Comparison of ENCODE assay signal across 19 cellular contexts in genomic region chr5:125286266-125286665, GRCh38.
"Had no signal": no experiment of that assay in that cellular context is flagged by ENCODE, and none has a peak within 500 bp of the region (broad histone marks: within the 10 kb centered on the region; RNA-seq: fewer than 3 reads in every experiment).

No MANE protein-coding gene starts in this region.

- H3K4me3 Mint-ChIP-seq: activated B cell treated with CpG ODN at 0.5 μM for 24 hours; activated CD8-positive, alpha-beta memory T cell treated with anti-CD3 and anti-CD28 coated beads, Interleukin-2, amount 10 ng/mL, durations not matched to agents 7 days and 5 days; activated CD8-positive, alpha-beta T cell treated with anti-CD3 and anti-CD28 coated beads, Interleukin-2, amount 10 ng/mL, durations not matched to agents 7 days and 5 days; natural killer cell treated with Interleukin-12 subunit alpha and Interleukin-12 subunit beta and Interleukin-15 and Interleukin-18, amount 100 ng/mL, for 72 hours had no signal

- H3K4me3 ChIP-seq: breast epithelium, left ventricle myocardium inferior, lung, mucosa of descending colon, suprapubic skin, tibial nerve had no signal

- H3K36me3 ChIP-seq: breast epithelium, left ventricle myocardium inferior, suprapubic skin, tibial nerve had no signal

- H3K27me3 Mint-ChIP-seq: activated B cell treated with CpG ODN at 0.5 μM for 24 hours; activated CD8-positive, alpha-beta memory T cell treated with anti-CD3 and anti-CD28 coated beads, Interleukin-2, amount 10 ng/mL, durations not matched to agents 7 days and 5 days had no signal

- ATAC-seq: activated CD8-positive, alpha-beta memory T cell treated with anti-CD3 and anti-CD28 coated beads, Interleukin-2, amount 10 ng/mL, durations not matched to agents 7 days and 5 days; activated CD8-positive, alpha-beta T cell treated with anti-CD3 and anti-CD28 coated beads, Interleukin-2, amount 10 ng/mL, durations not matched to agents 7 days and 5 days; activated naive CD4-positive, alpha-beta T cell treated with anti-CD3 and anti-CD28 coated beads, Interleukin-2, amount 50 U/mL, for 72 hours; esophagus mucosa; foreskin keratinocyte; mucosa of descending colon; natural killer cell treated with Interleukin-12 subunit alpha and Interleukin-12 subunit beta and Interleukin-15 and Interleukin-18, amount 100 ng/mL, for 72 hours; right cardiac atrium had no signal

- H3K27ac ChIP-seq: breast epithelium, foreskin keratinocyte, left ventricle myocardium inferior, suprapubic skin, tibial nerve had no signal

- H3K4me1 Mint-ChIP-seq: activated B cell treated with CpG ODN at 0.5 μM for 24 hours; activated CD8-positive, alpha-beta memory T cell treated with anti-CD3 and anti-CD28 coated beads, Interleukin-2, amount 10 ng/mL, durations not matched to agents 7 days and 5 days had no signal

- DNase-seq: activated B cell treated with CpG ODN at 0.5 μM for 24 hours; activated CD4-positive, alpha-beta T cell treated with anti-CD3 and anti-CD28 coated beads, Interleukin-2, amount 50 U/mL, for 1 hour; activated CD8-positive, alpha-beta memory T cell treated with anti-CD3 and anti-CD28 coated beads, Interleukin-2, amount 10 ng/mL, durations not matched to agents 7 days and 5 days; activated CD8-positive, alpha-beta T cell treated with anti-CD3 and anti-CD28 coated beads, Interleukin-2, amount 10 ng/mL, durations not matched to agents 7 days and 5 days; activated naive CD4-positive, alpha-beta T cell; activated T-cell treated with anti-CD3 and anti-CD28 coated beads, Interleukin-2, amount 50 U/mL, for 48 hours; central memory CD4-positive, alpha-beta T cell; foreskin keratinocyte; left ventricle myocardium inferior; right cardiac atrium; stimulated activated naive CD4-positive, alpha-beta T cell had no signal

- H3K9me3 Mint-ChIP-seq: activated B cell treated with CpG ODN at 0.5 μM for 24 hours had no signal

- H3K36me3 Mint-ChIP-seq: activated CD8-positive, alpha-beta memory T cell treated with anti-CD3 and anti-CD28 coated beads, Interleukin-2, amount 10 ng/mL, durations not matched to agents 7 days and 5 days; activated naive CD4-positive, alpha-beta T cell treated with anti-CD3 and anti-CD28 coated beads, Interleukin-2, amount 50 U/mL, for 72 hours; natural killer cell treated with Interleukin-12 subunit alpha and Interleukin-12 subunit beta and Interleukin-15 and Interleukin-18, amount 100 ng/mL, for 72 hours had no signal

- H3K9me3 ChIP-seq: breast epithelium, left ventricle myocardium inferior, mucosa of descending colon, suprapubic skin, tibial nerve had no signal

- H3K27ac Mint-ChIP-seq: activated B cell treated with CpG ODN at 0.5 μM for 24 hours; activated CD8-positive, alpha-beta memory T cell treated with anti-CD3 and anti-CD28 coated beads, Interleukin-2, amount 10 ng/mL, durations not matched to agents 7 days and 5 days; activated CD8-positive, alpha-beta T cell treated with anti-CD3 and anti-CD28 coated beads, Interleukin-2, amount 10 ng/mL, durations not matched to agents 7 days and 5 days; activated naive CD4-positive, alpha-beta T cell treated with anti-CD3 and anti-CD28 coated beads, Interleukin-2, amount 50 U/mL, for 72 hours; natural killer cell treated with Interleukin-12 subunit alpha and Interleukin-12 subunit beta and Interleukin-15 and Interleukin-18, amount 100 ng/mL, for 72 hours had no signal

- H3K4me1 ChIP-seq: breast epithelium, foreskin keratinocyte, left ventricle myocardium inferior, suprapubic skin had no signal

- H3K27me3 ChIP-seq: breast epithelium, foreskin keratinocyte, suprapubic skin, tibial nerve had no signal
